In the genomic region with DNA sequence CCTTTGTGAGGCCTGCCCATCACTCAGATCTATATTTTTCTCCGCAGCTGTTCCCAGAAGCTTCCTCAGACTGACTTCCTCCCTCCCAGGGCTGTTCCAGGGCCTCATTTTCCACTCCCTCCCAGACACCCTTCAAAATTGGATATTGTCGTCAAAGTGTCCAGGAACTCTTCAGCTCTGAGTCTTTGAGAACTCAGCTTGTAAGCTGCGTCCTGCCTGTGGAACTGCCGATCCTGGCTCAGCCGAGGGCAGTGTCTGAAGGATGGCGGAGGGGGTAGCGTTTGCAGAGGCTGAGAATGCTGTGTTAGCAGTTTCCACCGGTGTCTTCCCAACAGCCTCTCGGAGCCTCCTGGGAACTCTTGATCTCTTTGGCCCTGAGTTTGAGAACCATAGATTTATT, we compare ENCODE assay signal across 11 cellular contexts. TPM values are rescaled to one million over a fixed set of nuclear protein-coding genes. Genes with fewer than 3 reads are reported as not detected.
DNase-seq lines count a peak whose midpoint lies in the region; ATAC-seq and TF ChIP-seq lines count a peak whose summit lies in the region.
"Had no signal": no experiment of that assay in that cellular context is flagged by ENCODE, and none has a peak within 500 bp of the region (broad histone marks: within the 10 kb centered on the region; RNA-seq: fewer than 3 reads in every experiment).

No MANE protein-coding gene starts in this region.

- H3K27ac Mint-ChIP-seq in MCF 10A (ENCODE audit: low read depth, unreplicated experiment) (peak overlapping the region; percentile 51), endothelial cell (ENCODE audit: unreplicated experiment) (peak overlapping the region; percentile 80), nephron (peak overlapping the region; percentile 75 to 99 (median 98))

- H3F3A ChIP-seq in SK-N-SH (replicated peaks; ENCODE audit: insufficient read depth), result no peaks in the 10 kb centered on the region

- peaks cover 27% of the 10 kb centered on the region for H3K4me1 Mint-ChIP-seq in MCF 10A (ENCODE audit: insufficient read depth, unreplicated experiment)
- H3K4me1 Mint-ChIP-seq in endothelial cell (ENCODE audit: unreplicated experiment), result peaks cover 56% of the 10 kb centered on the region
- H3K4me1 Mint-ChIP-seq in nephron, result peaks cover 85% of the 10 kb centered on the region

- TF ChIP-seq EP300 in SK-N-SH (IDR thresholded peaks at IDR 0.05; ENCODE audit: borderline replicate concordance in 1 of 2, low read depth in 1 of 2, low read length in 1 of 2), result no peak

- intact Hi-C loops in MCF 10A (cut with micrococcal nuclease) (no loop called here), breast epithelium (cut with DNase I; ENCODE audit: low total_unique reads) (no loop called here)

- H3K79me2 ChIP-seq in SK-N-SH (ENCODE audit: insufficient read depth), result peaks cover 72% of the 10 kb centered on the region

- H3K27me3 ChIP-seq in breast epithelium, result no peaks in the 10 kb centered on the region
- H3K27me3 ChIP-seq in SK-N-SH (ENCODE audit: insufficient read depth), result no peaks in the 10 kb centered on the region
- H3K27me3 ChIP-seq: SJCRH30 had no signal

- peaks cover 48% of the 10 kb centered on the region for H4K20me1 ChIP-seq in SK-N-SH (ENCODE audit: insufficient read depth)

- no peak overlapping the region for H3K4me2 ChIP-seq in SK-N-SH

- H3K9me3 ChIP-seq in breast epithelium, result no peaks in the 10 kb centered on the region
- no peaks in the 10 kb centered on the region for H3K9me3 ChIP-seq in SK-N-SH
- H3K9me3 ChIP-seq: SJCRH30 had no signal

- no peaks in the 10 kb centered on the region for H3K9me3 Mint-ChIP-seq in MCF 10A (ENCODE audit: unreplicated experiment)
- no peaks in the 10 kb centered on the region for H3K9me3 Mint-ChIP-seq in endothelial cell (ENCODE audit: unreplicated experiment)
- H3K9me3 Mint-ChIP-seq in nephron, result no peaks in the 10 kb centered on the region

- POLR2A ChIA-PET in MCF 10A (lab: Yijun Ruan, JAX), result interaction anchor here (1.2 kb wide), 1 partner anchor 26 kb away, joined by 4 read pairs; no protein-coding TSS in a partner anchor
- POLR2A ChIA-PET in SK-N-SH (lab: Yijun Ruan, JAX), result no interaction called here

- TF ChIP-seq CTCF in MCF 10A (IDR thresholded peaks at IDR 0.05; ENCODE audit: unreplicated experiment), result no peak
- no peak for TF ChIP-seq CTCF in breast epithelium (IDR thresholded peaks at IDR 0.05)
- TF ChIP-seq CTCF in endothelial cell (IDR thresholded peaks at IDR 0.05; ENCODE audit: unreplicated experiment), result no peak
- TF ChIP-seq CTCF in nephron (IDR thresholded peaks at IDR 0.05; ENCODE audit: unreplicated experiment in 3 of 3), result no peak
- TF ChIP-seq CTCF in SK-N-SH (IDR thresholded peaks at IDR 0.05), result no peak

- no peak overlapping the region for H3K9ac ChIP-seq in SK-N-SH

- no peak overlapping the region for H2AFZ ChIP-seq in SK-N-SH (ENCODE audit: low read depth)

- H3K4me3 Mint-ChIP-seq in MCF 10A (ENCODE audit: unreplicated experiment) (no peak overlapping the region), endothelial cell (ENCODE audit: unreplicated experiment) (no peak overlapping the region), nephron (peak overlapping the region; percentile 12 to 70 (median 53))

- 96% methylated on average over 8 of the region's 9 CpGs for WGBS in SK-N-SH (ENCODE audit: low lambda C conversion rate)

- no peaks in the 10 kb centered on the region for H3K36me3 ChIP-seq in breast epithelium
- H3K36me3 ChIP-seq in SK-N-SH (replicated peaks in 1 of 2; ENCODE audit: control insufficient read depth in 1 of 2, insufficient read depth in 2 of 2, low read length in 1 of 2), result peaks cover 6 to 10% of the 10 kb centered on the region in 2 experiments

- no peak for TF ChIP-seq RAD21 in SK-N-SH (IDR thresholded peaks at IDR 0.05; ENCODE audit: low read length)

- no TSS peak for BruUV-seq in MCF 10A (replicated peaks; lab: Mats Ljungman, UMichigan)

- no peak for TF ChIP-seq POLR2A in breast epithelium (IDR thresholded peaks at IDR 0.05)

- no peak for ATAC-seq in GM21447 (IDR thresholded peaks at IDR 0.05; ENCODE audit: unreplicated experiment)

- H3K36me3 Mint-ChIP-seq in MCF 10A (ENCODE audit: insufficient read depth, unreplicated experiment) (no peaks in the 10 kb centered on the region), endothelial cell (ENCODE audit: low read depth, unreplicated experiment) (peaks cover 12% of the 10 kb centered on the region), nephron (ENCODE audit: low read depth) (peaks cover 17% of the 10 kb centered on the region)

- H3K27me3 Mint-ChIP-seq in MCF 10A (ENCODE audit: insufficient read depth, unreplicated experiment) (no peaks in the 10 kb centered on the region), endothelial cell (ENCODE audit: unreplicated experiment) (peaks cover 4% of the 10 kb centered on the region), nephron (ENCODE audit: low read depth) (no peaks in the 10 kb centered on the region)

- H3K4me3 ChIP-seq in breast epithelium (no peak overlapping the region), SK-N-SH (ENCODE audit: low read depth in 2 of 2, low read length in 1 of 2) (no peak overlapping the region)
- H3K4me3 ChIP-seq: SJCRH30, skin epidermis had no signal

- H3K4me1 ChIP-seq in breast epithelium (peaks cover 0 to 14% of the 10 kb centered on the region in 2 donors), SK-N-SH (ENCODE audit: control insufficient read depth in 1 of 2, insufficient read depth in 2 of 2, low read depth in 1 of 2, low read length in 1 of 2) (peaks cover 0 to 12% of the 10 kb centered on the region in 2 experiments; a peak in 1 of 4 replicates)
- H3K4me1 ChIP-seq: SJCRH30 had no signal

- no peak for DNase-seq in MCF 10A (ENCODE audit: unreplicated experiment)
- no peak for DNase-seq in breast epithelium (ENCODE audit: low spot score in 2 of 2)
- peak; percentile 38 for DNase-seq in endothelial cell (ENCODE audit: low spot score)
- DNase-seq in SW 1271 (lab: John Stamatoyannopoulos, UW), result no peak
- no peak for DNase-seq in NCI-H1105 (lab: John Stamatoyannopoulos, UW)
- no peak for DNase-seq in SK-N-SH
- DNase-seq: effector CD8-positive, alpha-beta T cell had no signal

- H3K27ac ChIP-seq in breast epithelium, result peak overlapping the region in 1 of 2 donors; percentile 68
- H3K27ac ChIP-seq in SK-N-SH (ENCODE audit: low read depth in 2 of 2, low read length in 1 of 2), result no peak overlapping the region; a peak in 1 of 4 replicates
- H3K27ac ChIP-seq: SJCRH30 had no signal

- CTCF ChIA-PET in MCF 10A (lab: Yijun Ruan, JAX), result interaction anchor here (0.5 to 0.7 kb wide), 2 partner anchors 850 to 1556 kb away, joined by 3 read pairs; no protein-coding TSS in a partner anchor
- CTCF ChIA-PET in SK-N-SH (lab: Yijun Ruan, JAX), result interaction anchor here (1.1 kb wide), 1 partner anchor 195 kb away, joined by 3 read pairs; no protein-coding TSS in a partner anchor

- no peaks in the 10 kb centered on the region for H3K9me2 ChIP-seq in SK-N-SH

TF ChIP-seq in SK-N-SH, 30 proteins besides CTCF, POLR2A, EP300 and RAD21:
- no peak for TF ChIP-seq NRF1 (IDR thresholded peaks at IDR 0.05; ENCODE audit: low read depth, low read length)
- TF ChIP-seq, protein P1, sequence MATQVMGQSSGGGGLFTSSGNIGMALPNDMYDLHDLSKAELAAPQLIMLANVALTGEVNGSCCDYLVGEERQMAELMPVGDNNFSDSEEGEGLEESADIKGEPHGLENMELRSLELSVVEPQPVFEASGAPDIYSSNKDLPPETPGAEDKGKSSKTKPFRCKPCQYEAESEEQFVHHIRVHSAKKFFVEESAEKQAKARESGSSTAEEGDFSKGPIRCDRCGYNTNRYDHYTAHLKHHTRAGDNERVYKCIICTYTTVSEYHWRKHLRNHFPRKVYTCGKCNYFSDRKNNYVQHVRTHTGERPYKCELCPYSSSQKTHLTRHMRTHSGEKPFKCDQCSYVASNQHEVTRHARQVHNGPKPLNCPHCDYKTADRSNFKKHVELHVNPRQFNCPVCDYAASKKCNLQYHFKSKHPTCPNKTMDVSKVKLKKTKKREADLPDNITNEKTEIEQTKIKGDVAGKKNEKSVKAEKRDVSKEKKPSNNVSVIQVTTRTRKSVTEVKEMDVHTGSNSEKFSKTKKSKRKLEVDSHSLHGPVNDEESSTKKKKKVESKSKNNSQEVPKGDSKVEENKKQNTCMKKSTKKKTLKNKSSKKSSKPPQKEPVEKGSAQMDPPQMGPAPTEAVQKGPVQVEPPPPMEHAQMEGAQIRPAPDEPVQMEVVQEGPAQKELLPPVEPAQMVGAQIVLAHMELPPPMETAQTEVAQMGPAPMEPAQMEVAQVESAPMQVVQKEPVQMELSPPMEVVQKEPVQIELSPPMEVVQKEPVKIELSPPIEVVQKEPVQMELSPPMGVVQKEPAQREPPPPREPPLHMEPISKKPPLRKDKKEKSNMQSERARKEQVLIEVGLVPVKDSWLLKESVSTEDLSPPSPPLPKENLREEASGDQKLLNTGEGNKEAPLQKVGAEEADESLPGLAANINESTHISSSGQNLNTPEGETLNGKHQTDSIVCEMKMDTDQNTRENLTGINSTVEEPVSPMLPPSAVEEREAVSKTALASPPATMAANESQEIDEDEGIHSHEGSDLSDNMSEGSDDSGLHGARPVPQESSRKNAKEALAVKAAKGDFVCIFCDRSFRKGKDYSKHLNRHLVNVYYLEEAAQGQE (IDR thresholded peaks at IDR 0.05; ENCODE audit: low read depth, low read length), result no peak
- TF ChIP-seq MXI1 (IDR thresholded peaks at IDR 0.05; ENCODE audit: low read depth, low read length), result no peak
- TF ChIP-seq ELF1 (IDR thresholded peaks at IDR 0.05), result no peak
- TF ChIP-seq, protein P2, sequence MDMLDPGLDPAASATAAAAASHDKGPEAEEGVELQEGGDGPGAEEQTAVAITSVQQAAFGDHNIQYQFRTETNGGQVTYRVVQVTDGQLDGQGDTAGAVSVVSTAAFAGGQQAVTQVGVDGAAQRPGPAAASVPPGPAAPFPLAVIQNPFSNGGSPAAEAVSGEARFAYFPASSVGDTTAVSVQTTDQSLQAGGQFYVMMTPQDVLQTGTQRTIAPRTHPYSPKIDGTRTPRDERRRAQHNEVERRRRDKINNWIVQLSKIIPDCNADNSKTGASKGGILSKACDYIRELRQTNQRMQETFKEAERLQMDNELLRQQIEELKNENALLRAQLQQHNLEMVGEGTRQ (IDR thresholded peaks at IDR 0.05; ENCODE audit: borderline replicate concordance, low read depth, low read length), result no peak
- no peak for TF ChIP-seq RXRA (IDR thresholded peaks at IDR 0.05; ENCODE audit: borderline replicate concordance, low read depth)
- TF ChIP-seq RCOR1 (IDR thresholded peaks at IDR 0.05; ENCODE audit: low read length), result no peak
- no peak for TF ChIP-seq EZH2phosphoT487 (IDR thresholded peaks at IDR 0.05; ENCODE audit: borderline replicate concordance, low read depth)
- no peak for TF ChIP-seq TCF12 (IDR thresholded peaks at IDR 0.05)
TF ChIP-seq in SK-N-SH: peak in this region for 0.

RNA-seq across cellular contexts. Expression of a gene that starts 27.1 kb away (rescaled TPM):
- total RNA-seq in MCF 10A (2022) (35.3 and 36.5 TPM in 2 replicates), breast epithelium (10 to 100 TPM; 42.0 to 54.3 (median 46.9) TPM), endothelial cell (ENCODE audit: unreplicated experiment) (93.7 TPM)
- polyA plus RNA-seq in SK-N-SH (2012; rRNA removed), result 31.9 and 42.8 TPM in 2 replicates
- polyA plus RNA-seq in SK-N-SH (2012; cell fraction: cytosol; rRNA removed), result 32.8 and 43.8 TPM in 2 replicates
- polyA plus RNA-seq in SK-N-SH (2012; cell fraction: nucleus; rRNA removed), result 9.3 and 13.0 TPM in 2 replicates

Comparison
In these comparisons a context has a peak if more than half of its experiments do, and no peak if none do; other contexts are left out.
1. H3K4me3 Mint-ChIP-seq: peak in nephron (3 of 3); none in MCF 10A (single experiment) and endothelial cell (single experiment).
2. Peak in every context shown above with its lines, with median percentiles within 50 percentile points of each other: H3K27ac Mint-ChIP-seq.